ENCODE assay signal across 12 cellular contexts in genomic region chr2:97950329-97951154, GRCh38. TPM values are rescaled to one million over a fixed set of nuclear protein-coding genes. Genes with fewer than 3 reads are reported as not detected.
DNase-seq lines count a peak whose midpoint lies in the region; ATAC-seq and TF ChIP-seq lines count a peak whose summit lies in the region.
"Had no signal": no experiment of that assay in that cellular context is flagged by ENCODE, and none has a peak within 500 bp of the region (broad histone marks: within the 10 kb centered on the region; RNA-seq: fewer than 3 reads in every experiment).

No MANE protein-coding gene starts in this region.

- intact Hi-C loops in aorta (cut with DNase I) = no loop called here

- H3K36me3 ChIP-seq in brain microvascular endothelial cell (replicated peaks) (no peaks in the 10 kb centered on the region), mesodermal cell (ENCODE audit: control insufficient read depth, insufficient read depth, low read length) (no peaks in the 10 kb centered on the region), aorta (ENCODE audit: control insufficient read depth in 1 of 2, insufficient read depth in 2 of 2, low read length in 1 of 2) (no peaks in the 10 kb centered on the region)
- H3K36me3 ChIP-seq: Peyer's patch had no signal

- H3K27ac ChIP-seq in brain microvascular endothelial cell (peak overlapping the region; percentile 60), mesodermal cell (ENCODE audit: low read depth, low read length, severe bottlenecking) (peak overlapping the region; percentile 64), aorta (ENCODE audit: low read depth in 1 of 2, low read length in 2 of 2) (no peak overlapping the region)
- H3K27ac ChIP-seq: Peyer's patch had no signal

- DNase-seq in AG08396 (ENCODE audit: low spot score) (peak; percentile 58), HPDE6-E6E7 (ENCODE audit: extremely low spot score) (peak; percentile 34), brain microvascular endothelial cell (peak; percentile 82), DMS153 treated with DMSO at 0.1 percent for 48 hours (lab: John Stamatoyannopoulos, UW; ENCODE audit: unreplicated experiment) (no peak), aorta (no peak)
- DNase-seq in activated effector memory CD4-positive, alpha-beta T cell treated with Interleukin-2 at 50 U/mL for 16 hours = no peak
- DNase-seq in activated CD4-positive, alpha-beta T cell treated with anti-CD3 and anti-CD28 coated beads, Interleukin-2, amount 50 U/mL, for 4 hours = no peak
- DNase-seq: activated naive CD8-positive, alpha-beta T cell treated with anti-CD3 and anti-CD28 coated beads, Interleukin-2, amount 50 U/mL, for 24 hours; CD8-positive, alpha-beta T cell; NCI-H146; Peyer's patch had no signal

- ATAC-seq in aorta (ENCODE audit: low FRiP score) = no peak
- ATAC-seq: CD8-positive, alpha-beta T cell had no signal

- TF ChIP-seq CTCF in brain microvascular endothelial cell (IDR thresholded peaks at IDR 0.05; ENCODE audit: low read depth, low read length, missing control alignments) = no peak

- H3K4me3 ChIP-seq in brain microvascular endothelial cell (ENCODE audit: low read depth, low read length) (no peak overlapping the region), mesodermal cell (ENCODE audit: extremely low read depth, insufficient read depth, low read length, poor library complexity, severe bottlenecking) (no peak overlapping the region), aorta (ENCODE audit: low read length in 2 of 2) (no peak overlapping the region)
- H3K4me3 ChIP-seq: Peyer's patch had no signal

- H3K27me3 ChIP-seq in brain microvascular endothelial cell (replicated peaks) (no peaks in the 10 kb centered on the region), aorta (ENCODE audit: control insufficient read depth in 1 of 2, insufficient read depth in 2 of 2, low read length in 1 of 2) (no peaks in the 10 kb centered on the region)
- H3K27me3 ChIP-seq: Peyer's patch had no signal

- no peaks in the 10 kb centered on the region for H3K9me3 ChIP-seq in mesodermal cell (ENCODE audit: control insufficient read depth, low read length)
- no peaks in the 10 kb centered on the region for H3K9me3 ChIP-seq in aorta (ENCODE audit: control insufficient read depth, low read length)
- H3K9me3 ChIP-seq: Peyer's patch had no signal

- in situ Hi-C loops in brain microvascular endothelial cell (cut with HindIII; ENCODE audit: low pct_ligation_motif_present, low sequenced_read_pairs) = no loop called here

- H3K4me1 ChIP-seq in mesodermal cell (ENCODE audit: control insufficient read depth, insufficient read depth, low read length, poor library complexity, severe bottlenecking) (peaks cover 4% of the 10 kb centered on the region), aorta (ENCODE audit: control insufficient read depth in 1 of 2, insufficient read depth in 2 of 2, low read length in 2 of 2) (peaks cover 0 to 6% of the 10 kb centered on the region in 2 donors)

- whole genome bisulfite sequencing in mesodermal cell (ENCODE audit: insufficient coverage in 2 of 2), 2 experiments = 80% methylated on average over 1 of the region's 3 CpGs; no CpG with 5 or more reads in 1 of the 2 experiments
- WGBS in aorta, 2 donors = 14 to 20% methylated on average over 3 of the region's 3 CpGs

RNA-seq across cellular contexts. Expression of gene TMEM131, which starts 45.2 kb away (rescaled TPM):
- polyA plus RNA-seq in mesodermal cell (2013, experiment 1 of 2) = 24.2 TPM
- polyA plus RNA-seq in mesodermal cell (2013, experiment 2 of 2) = 25.7 TPM
- 10 to 100 TPM; 37.7 to 42.5 TPM for total RNA-seq in aorta
- polyA plus RNA-seq in aorta = 10 to 100 TPM in 1 of 2 donors, 1 to 10 TPM in 1; 6.8 to 13.7 TPM

Comparison
In these comparisons a context has a peak if more than half of its experiments do, and no peak if none do; other contexts are left out.
1. DNase-seq: peak in AG08396 (single experiment), HPDE6-E6E7 (single experiment) and brain microvascular endothelial cell (single experiment); none in activated effector memory CD4-positive, alpha-beta T cell treated with Interleukin-2 at 50 U/mL for 16 hours (single experiment), DMS153 treated with DMSO at 0.1 percent for 48 hours (single experiment), activated CD4-positive, alpha-beta T cell treated with anti-CD3 and anti-CD28 coated beads, Interleukin-2, amount 50 U/mL, for 4 hours (0 of 2) and aorta (0 of 2).
2. H3K27ac ChIP-seq: peak in brain microvascular endothelial cell (single experiment) and mesodermal cell (single experiment); none in aorta (0 of 2).